ENCODE assay signal across 19 cellular contexts in the genomic region with DNA sequence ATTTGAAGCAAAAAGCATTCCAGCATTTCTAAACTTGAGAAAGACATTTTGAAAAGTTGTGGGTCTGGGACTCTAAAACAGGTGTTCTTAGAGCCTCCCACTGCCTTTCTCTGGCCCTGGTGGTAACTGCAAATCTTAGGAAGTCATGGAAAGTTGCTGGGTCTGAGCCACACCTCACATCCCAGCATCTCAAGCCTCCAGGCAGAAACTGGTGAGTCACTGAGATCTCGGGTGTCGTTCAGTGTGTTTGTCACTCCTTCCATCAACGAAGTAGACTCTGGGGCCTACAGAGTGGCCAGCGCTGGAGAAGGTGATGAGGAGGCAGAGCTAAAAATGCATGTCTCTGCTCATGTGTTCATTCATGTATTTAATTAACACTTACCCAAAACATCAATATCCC. TPM values are rescaled to one million over a fixed set of nuclear protein-coding genes. Genes with fewer than 3 reads are reported as not detected.
DNase-seq lines count a peak whose midpoint lies in the region; ATAC-seq and TF ChIP-seq lines count a peak whose summit lies in the region.
"Had no signal": no experiment of that assay in that cellular context is flagged by ENCODE, and none has a peak within 500 bp of the region (broad histone marks: within the 10 kb centered on the region; RNA-seq: fewer than 3 reads in every experiment).

No MANE protein-coding gene starts in this region.

- no peak overlapping the region for H3K4me3 ChIP-seq in fibroblast of mammary gland (ENCODE audit: control insufficient read depth, low read depth, low read length)
- no peak overlapping the region for H3K4me3 ChIP-seq in transverse colon
- H3K4me3 ChIP-seq: dorsolateral prefrontal cortex had no signal

- ATAC-seq in stimulated activated naive CD8-positive, alpha-beta T cell treated with anti-CD3 and anti-CD28 coated beads, Interleukin-15, Interleukin-2, amounts not matched to agents 100 U/mL and 50 U/mL, for 24 hours, result peak; percentile 33
- no peak for ATAC-seq in stimulated activated naive CD8-positive, alpha-beta T cell treated with anti-CD3 and anti-CD28 coated beads, Interleukin-15, amount 100 ng/mL, for 72 hours
- ATAC-seq in sciatic nerve, result no peak
- ATAC-seq: esophagus mucosa had no signal

- no peaks in the 10 kb centered on the region for H3K36me3 ChIP-seq in transverse colon

- intact Hi-C loops in sciatic nerve (cut with DNase I) (no loop called here), transverse colon (cut with DNase I; ENCODE audit: low total_unique reads) (no loop called here)

- H3K27me3 Mint-ChIP-seq in stimulated activated naive CD8-positive, alpha-beta T cell treated with anti-CD3 and anti-CD28 coated beads, Interleukin-15, amount 100 ng/mL, for 72 hours, result peaks cover 10% of the 10 kb centered on the region

- no peak for DNase-seq in stimulated activated naive CD8-positive, alpha-beta T cell treated with anti-CD3 and anti-CD28 coated beads, Interleukin-15, Interleukin-2, amounts not matched to agents 100 U/mL and 50 U/mL, for 24 hours
- DNase-seq in stimulated activated naive CD8-positive, alpha-beta T cell treated with anti-CD3 and anti-CD28 coated beads, Interleukin-15, amount 100 ng/mL, for 72 hours, result no peak
- DNase-seq in RPMI7951 (ENCODE audit: low read depth) (peak; percentile 86), fibroblast of mammary gland (ENCODE audit: low read depth) (peak; percentile 17), sciatic nerve (ENCODE audit: low spot score) (no peak), G401 (ENCODE audit: low spot score) (no peak), transverse colon (no peak), RKO (ENCODE audit: low spot score) (no peak)
- DNase-seq: ACHN, dorsolateral prefrontal cortex, GDM1, NCI-H1417 treated with DMSO at 0.1 percent for 48 hours, nucleus accumbens had no signal

- H3K27ac Mint-ChIP-seq in stimulated activated naive CD8-positive, alpha-beta T cell treated with anti-CD3 and anti-CD28 coated beads, Interleukin-15, amount 100 ng/mL, for 72 hours, result no peak overlapping the region
- H3K27ac Mint-ChIP-seq: activated T-helper 2 cell treated with anti-CD3 and anti-CD28 coated beads, Interferon-gamma antibody, Interleukin-2, Interleukin-4, amounts not matched to agents 10 μg/mL and 5 μg/mL and 100 μg/mL, durations not matched to agents 14 hours and 24 hours and 36 hours; type B pancreatic cell had no signal

- WGBS in transverse colon (ENCODE audit: low coverage in 1 of 2), 2 donors, result 78 to 80% methylated on average over 2 to 4 of the region's 4 CpGs

- H3K27me3 ChIP-seq in transverse colon, result no peaks in the 10 kb centered on the region
- H3K27me3 ChIP-seq: dorsolateral prefrontal cortex had no signal

- no peak for TF ChIP-seq EP300 in transverse colon (IDR thresholded peaks at IDR 0.05; ENCODE audit: low read depth)

- no peak for TF ChIP-seq POLR2A in transverse colon (IDR thresholded peaks at IDR 0.05)

- H3K9me3 ChIP-seq in transverse colon, result no peaks in the 10 kb centered on the region

- in situ Hi-C loops in G401 (cut with HindIII; ENCODE audit: low sequenced_read_pairs), result no loop called here
- in situ Hi-C loops in transverse colon (cut with MboI; ENCODE audit: low pct_ligation_motif_present in 1 of 4, low pct_unique_long_range_greater_than_20kb in 1 of 4, low sequenced_read_pairs in 3 of 4), result no loop called here

- H3K27ac ChIP-seq in transverse colon, result no peak overlapping the region
- H3K27ac ChIP-seq: dorsolateral prefrontal cortex, KMS-11 had no signal

- H3K9me3 Mint-ChIP-seq in stimulated activated naive CD8-positive, alpha-beta T cell treated with anti-CD3 and anti-CD28 coated beads, Interleukin-15, amount 100 ng/mL, for 72 hours, result no peaks in the 10 kb centered on the region
- H3K9me3 Mint-ChIP-seq: activated T-helper 2 cell treated with anti-CD3 and anti-CD28 coated beads, Interferon-gamma antibody, Interleukin-2, Interleukin-4, amounts not matched to agents 10 μg/mL and 5 μg/mL and 100 μg/mL, durations not matched to agents 14 hours and 24 hours and 36 hours; type B pancreatic cell had no signal

- no peaks in the 10 kb centered on the region for H3K4me1 ChIP-seq in transverse colon

- no peak overlapping the region for H3K4me3 Mint-ChIP-seq in stimulated activated naive CD8-positive, alpha-beta T cell treated with anti-CD3 and anti-CD28 coated beads, Interleukin-15, amount 100 ng/mL, for 72 hours
- H3K4me3 Mint-ChIP-seq: type B pancreatic cell had no signal

- TF ChIP-seq CTCF in fibroblast of mammary gland (conservative IDR thresholded peaks at IDR 0.05; ENCODE audit: control insufficient read depth, insufficient read depth, low read depth, low read length) (no peak), transverse colon (IDR thresholded peaks at IDR 0.05) (no peak)

- no peaks in the 10 kb centered on the region for H3K4me1 Mint-ChIP-seq in stimulated activated naive CD8-positive, alpha-beta T cell treated with anti-CD3 and anti-CD28 coated beads, Interleukin-15, amount 100 ng/mL, for 72 hours

RNA-seq across cellular contexts. Expression of gene C5orf58, which starts 59.6 kb away (rescaled TPM):
- total RNA-seq in RPMI7951 (2014; rRNA removed; shearing (Covaris generic)), result 0.68 TPM in 1 of 2 replicates, not detected in the other
- not detected for total RNA-seq in sciatic nerve
- total RNA-seq in G401 (2014; rRNA removed; shearing (Covaris generic)), result not detected in 2 replicates
- under 1 TPM in 1 of 4 donors, not detected in 3; 0.79 TPM for total RNA-seq in transverse colon
- total RNA-seq: activated CD8-positive, alpha-beta memory T cell treated with anti-CD3 and anti-CD28 coated beads for 36 hours; activated T-helper 2 cell treated with anti-CD3 and anti-CD28 coated beads, Interferon-gamma antibody, Interleukin-2, Interleukin-4, amounts not matched to agents 10 μg/mL and 5 μg/mL and 100 μg/mL, durations not matched to agents 14 hours and 24 hours and 36 hours; esophagus mucosa; NCI-H460 had no signal

Comparison
In these comparisons a context has a peak if more than half of its experiments do, and no peak if none do; other contexts are left out.
1. DNase-seq: peak in RPMI7951 (single experiment) and fibroblast of mammary gland (single experiment); none in stimulated activated naive CD8-positive, alpha-beta T cell treated with anti-CD3 and anti-CD28 coated beads, Interleukin-15, Interleukin-2, amounts not matched to agents 100 U/mL and 50 U/mL, for 24 hours (single experiment), stimulated activated naive CD8-positive, alpha-beta T cell treated with anti-CD3 and anti-CD28 coated beads, Interleukin-15, amount 100 ng/mL, for 72 hours (0 of 2), sciatic nerve (single experiment), G401 (single experiment), transverse colon (single experiment) and RKO (single experiment).